Comparison of ENCODE assay signal across 8 cellular contexts in the genomic region with DNA sequence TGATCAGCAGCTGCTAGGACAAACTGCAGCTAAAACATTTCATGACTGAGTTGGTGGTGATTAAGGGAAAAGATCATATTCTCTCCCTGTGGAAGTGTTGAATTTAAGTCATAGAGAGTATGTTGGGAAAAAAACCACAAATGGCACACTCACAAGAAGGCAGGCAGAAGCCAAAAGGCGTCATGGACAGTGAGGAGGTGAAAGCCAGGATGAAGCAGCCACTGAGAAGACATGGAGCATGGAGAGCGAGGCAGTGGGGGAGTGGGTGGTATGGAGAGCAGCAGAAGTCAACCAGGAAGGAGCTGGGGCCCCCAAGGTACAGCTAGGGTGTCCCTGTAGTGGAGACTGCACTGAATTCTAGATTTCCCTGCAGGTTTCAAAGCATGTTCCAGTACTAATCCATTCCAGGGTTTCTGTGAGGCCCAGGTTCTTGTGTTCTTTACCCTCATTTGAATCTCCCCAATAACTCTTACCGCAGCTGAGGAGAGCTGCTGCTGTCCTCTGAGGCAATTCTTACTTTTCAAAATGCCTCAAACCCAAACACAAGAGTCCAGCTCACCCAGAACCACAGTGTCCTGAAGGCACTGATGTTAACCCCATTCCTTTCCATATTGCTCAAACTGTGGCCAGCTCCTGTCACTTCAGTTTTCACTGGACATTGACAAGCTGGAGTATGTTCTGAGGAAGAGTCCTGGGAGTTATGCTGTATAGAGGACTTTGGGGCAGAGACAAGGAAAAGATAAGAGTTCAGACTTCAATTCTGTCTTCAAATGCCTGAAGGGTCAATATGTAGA.
DNase-seq lines count a peak whose midpoint lies in the region; ATAC-seq and TF ChIP-seq lines count a peak whose summit lies in the region.

No MANE protein-coding gene starts in this region.

- H3K27me3 ChIP-seq in left lung = peaks cover 0 to 3% of the 10 kb centered on the region in 2 donors
- no peaks in the 10 kb centered on the region for H3K27me3 ChIP-seq in prostate gland (replicated peaks; ENCODE audit: insufficient read depth)

- H3K36me3 ChIP-seq in left lung = no peaks in the 10 kb centered on the region
- H3K36me3 ChIP-seq in prostate gland = no peaks in the 10 kb centered on the region

- TF ChIP-seq POLR2A in prostate gland (IDR thresholded peaks at IDR 0.05) = no peak

- H3K4me3 ChIP-seq in left lung (no peak overlapping the region), prostate gland (no peak overlapping the region)

- ATAC-seq in GM18519 (IDR thresholded peaks at IDR 0.05; ENCODE audit: low FRiP score, unreplicated experiment) = peak; percentile 39
- ATAC-seq in HG02571 (IDR thresholded peaks at IDR 0.05; ENCODE audit: unreplicated experiment) = peak; percentile 60
- peak; percentile 71 for ATAC-seq in left lung

- TF ChIP-seq CTCF in left lung (IDR thresholded peaks at IDR 0.05) (no peak), prostate gland (IDR thresholded peaks at IDR 0.05) (no peak)

- peaks cover 0 to 4% of the 10 kb centered on the region in 2 donors for H3K4me1 ChIP-seq in left lung
- no peaks in the 10 kb centered on the region for H3K4me1 ChIP-seq in prostate gland (replicated peaks)

- H3K27ac ChIP-seq in left lung (no peak overlapping the region), prostate gland (no peak overlapping the region)

- no peaks in the 10 kb centered on the region for H3K9me3 ChIP-seq in left lung
- H3K9me3 ChIP-seq in prostate gland = no peaks in the 10 kb centered on the region

- DNase-seq in NCI-H2107 treated with DMSO at 0.1 percent for 48 hours (lab: John Stamatoyannopoulos, UW; ENCODE audit: unreplicated experiment) (peak; percentile 93), left lung (no peak), prostate gland (ENCODE audit: low spot score) (no peak), NCI-H524 treated with DMSO at 0.1 percent for 48 hours (lab: John Stamatoyannopoulos, UW) (no peak), SHP77 (lab: John Stamatoyannopoulos, UW) (no peak)
- no peak for DNase-seq in stimulated activated CD4-positive, alpha-beta T cell treated with anti-CD3 and anti-CD28 coated beads, Interleukin-2, amount 100 ng/mL, for 48 hours

- intact Hi-C loops in left lung (cut with DNase I) (no loop called here), prostate gland (cut with DNase I) (no loop called here)

- WGBS in prostate gland = 36% methylated on average over 3 of the region's 3 CpGs
